In the genomic region with DNA sequence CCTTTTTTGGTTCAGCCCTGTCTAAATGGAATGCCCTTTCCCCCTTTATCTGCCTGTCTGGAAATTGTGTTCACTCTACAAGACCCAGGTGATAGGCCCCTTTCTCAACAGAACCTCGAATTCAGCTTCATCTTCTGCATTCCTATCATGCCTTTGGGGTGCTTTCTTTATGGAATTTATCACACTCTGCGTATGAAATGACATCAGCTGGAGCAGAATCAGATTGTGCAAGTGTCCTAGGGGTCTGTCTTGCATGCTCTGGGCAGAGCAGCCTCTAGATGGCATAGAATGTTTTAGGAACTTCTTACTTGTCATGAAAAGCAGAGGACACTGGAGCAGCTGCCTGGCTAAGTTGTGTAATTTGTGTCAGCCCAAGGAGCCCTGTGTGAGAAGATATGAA, we compare ENCODE assay signal across 15 cellular contexts.
DNase-seq lines count a peak whose midpoint lies in the region; ATAC-seq and TF ChIP-seq lines count a peak whose summit lies in the region.
"Had no signal": no experiment of that assay in that cellular context is flagged by ENCODE, and none has a peak within 500 bp of the region (broad histone marks: within the 10 kb centered on the region; RNA-seq: fewer than 3 reads in every experiment).

No MANE protein-coding gene starts in this region.

- TF ChIP-seq CTCF in RWPE2 (IDR thresholded peaks at IDR 0.05; ENCODE audit: poor library complexity, severe bottlenecking): peak; percentile 53
- no peak for TF ChIP-seq CTCF in foreskin fibroblast (IDR thresholded peaks at IDR 0.05; ENCODE audit: low read depth, low read length)

- no peaks in the 10 kb centered on the region for H4K20me1 ChIP-seq in Karpas-422 (ENCODE audit: insufficient read depth, low read depth, low read length)

- H3K27me3 ChIP-seq in RWPE2 (ENCODE audit: insufficient read depth, poor library complexity, severe bottlenecking) (no peaks in the 10 kb centered on the region), Karpas-422 (ENCODE audit: low read length) (no peaks in the 10 kb centered on the region)
- H3K27me3 ChIP-seq: esophagus muscularis mucosa, ovary had no signal

- H3K9ac ChIP-seq in Karpas-422 (ENCODE audit: low read length): no peak overlapping the region

- no peak overlapping the region for H3K27ac ChIP-seq in RWPE2 (ENCODE audit: poor library complexity, severe bottlenecking)
- no peak overlapping the region for H3K27ac ChIP-seq in Karpas-422 (ENCODE audit: low read length)
- H3K27ac ChIP-seq: esophagus muscularis mucosa, left ventricle myocardium inferior, ovary, thoracic aorta had no signal

- no peaks in the 10 kb centered on the region for H3K9me2 ChIP-seq in Karpas-422 (replicated peaks; ENCODE audit: insufficient read depth, low read length)

- H3K4me2 ChIP-seq in Karpas-422 (ENCODE audit: low read depth, low read length, poor library complexity, severe bottlenecking): no peak overlapping the region

- no peaks in the 10 kb centered on the region for H3K36me3 ChIP-seq in RWPE2 (ENCODE audit: low read depth)
- no peaks in the 10 kb centered on the region for H3K36me3 ChIP-seq in Karpas-422 (ENCODE audit: insufficient read depth, low read length)
- H3K36me3 ChIP-seq: esophagus muscularis mucosa, left ventricle myocardium inferior, ovary, thoracic aorta had no signal

- ATAC-seq in RWPE2 (ENCODE audit: low read depth): peak; percentile 84
- no peak for ATAC-seq in GM21367 (IDR thresholded peaks at IDR 0.05; ENCODE audit: unreplicated experiment)
- ATAC-seq: CD8-positive, alpha-beta T cell had no signal

- H3K9me3 ChIP-seq in RWPE2 (ENCODE audit: severe bottlenecking): no peaks in the 10 kb centered on the region
- H3K9me3 ChIP-seq in Karpas-422 (ENCODE audit: low read length): no peaks in the 10 kb centered on the region
- H3K9me3 ChIP-seq: esophagus muscularis mucosa, left ventricle myocardium inferior, ovary, thoracic aorta had no signal

- H3K4me1 ChIP-seq in RWPE2 (ENCODE audit: insufficient read depth, poor library complexity, severe bottlenecking) (peaks cover 8% of the 10 kb centered on the region), Karpas-422 (ENCODE audit: low read length) (no peaks in the 10 kb centered on the region)
- H3K4me1 ChIP-seq: esophagus muscularis mucosa, left ventricle myocardium inferior had no signal

- no peaks in the 10 kb centered on the region for H3K79me2 ChIP-seq in Karpas-422 (ENCODE audit: low read length)

- no peak overlapping the region for H3K4me3 ChIP-seq in RWPE2 (ENCODE audit: severe bottlenecking)
- no peak overlapping the region for H3K4me3 ChIP-seq in foreskin fibroblast (ENCODE audit: low read depth in 1 of 2, low read length in 2 of 2)
- no peak overlapping the region for H3K4me3 ChIP-seq in Karpas-422 (ENCODE audit: low read length)
- H3K4me3 ChIP-seq: esophagus muscularis mucosa, left ventricle myocardium inferior, ovary, thoracic aorta had no signal

- DNase-seq in NCI-H748 (lab: John Stamatoyannopoulos, UW; ENCODE audit: unreplicated experiment): peak; percentile 19
- no peak for DNase-seq in NCI-H748 treated with DMSO at 0.1 percent for 48 hours (lab: John Stamatoyannopoulos, UW)
- DNase-seq in RWPE2 (ENCODE audit: low spot score): no peak
- peak; percentile 35 to 61 for DNase-seq in foreskin fibroblast
- no peak for DNase-seq in Karpas-422
- DNase-seq in 8988T: no peak
- no peak for DNase-seq in NCI-H1092 treated with DMSO at 0.1 percent for 48 hours (lab: John Stamatoyannopoulos, UW)
- DNase-seq: CD8-positive, alpha-beta T cell; IMR-90; left ventricle myocardium inferior; NCI-H446 treated with DMSO at 0.1 percent for 48 hours; ovary had no signal

- H2AFZ ChIP-seq in Karpas-422 (ENCODE audit: low read length): no peak overlapping the region

Comparison
In these comparisons a context has a peak if more than half of its experiments do, and no peak if none do; other contexts are left out.
1. DNase-seq: peak in NCI-H748 (single experiment) and foreskin fibroblast (2 of 2); none in NCI-H748 treated with DMSO at 0.1 percent for 48 hours (single experiment), RWPE2 (single experiment), Karpas-422 (single experiment), 8988T (single experiment) and NCI-H1092 treated with DMSO at 0.1 percent for 48 hours (single experiment).